ENCODE assay signal across 18 cellular contexts in genomic region chr5:61949680-61950435, GRCh38.
"Had no signal": no experiment of that assay in that cellular context is flagged by ENCODE, and none has a peak within 500 bp of the region (broad histone marks: within the 10 kb centered on the region; RNA-seq: fewer than 3 reads in every experiment).

No MANE protein-coding gene starts in this region.

- H3K27me3 Mint-ChIP-seq: dendritic cell treated with granulocyte-macrophage colony-stimulating factor and Interleukin-4, amounts not matched to agents 40 ng/mL and 50 ng/mL, for 4 days; stimulated activated naive B cell treated with anti-CD40 and anti-IgM and Interleukin-4, amounts not matched to agents 10 μg/mL and 1 μg/mL and 100 μg/mL, for 72 hours; stimulated activated naive CD8-positive, alpha-beta T cell treated with anti-CD3 and anti-CD28 coated beads, Interleukin-15, amount 100 ng/mL, for 72 hours; type B pancreatic cell had no signal

- H3K27ac Mint-ChIP-seq: dendritic cell treated with granulocyte-macrophage colony-stimulating factor and Interleukin-4, amounts not matched to agents 40 ng/mL and 50 ng/mL, for 4 days; endodermal cell; naive B cell; nephron; stimulated activated naive B cell treated with anti-CD40 and anti-IgM and Interleukin-4, amounts not matched to agents 10 μg/mL and 1 μg/mL and 100 μg/mL, for 72 hours; stimulated activated naive CD8-positive, alpha-beta T cell treated with anti-CD3 and anti-CD28 coated beads, Interleukin-15, amount 100 ng/mL, for 72 hours; type B pancreatic cell had no signal

- H3K27me3 ChIP-seq: sigmoid colon had no signal

- H3K36me3 ChIP-seq: left ventricle myocardium inferior, lower lobe of right lung, sigmoid colon had no signal

- H3K27ac ChIP-seq: left ventricle myocardium inferior, lower lobe of right lung, psoas muscle, sigmoid colon, skin epidermis had no signal

- H3K4me1 Mint-ChIP-seq: naive B cell; nephron; stimulated activated naive B cell treated with anti-CD40 and anti-IgM and Interleukin-4, amounts not matched to agents 10 μg/mL and 1 μg/mL and 100 μg/mL, for 72 hours; stimulated activated naive CD8-positive, alpha-beta T cell treated with anti-CD3 and anti-CD28 coated beads, Interleukin-15, amount 100 ng/mL, for 72 hours had no signal

- DNase-seq: endodermal cell; erythroblast; glutamatergic neuron; islet precursor cell; left ventricle myocardium inferior; lower lobe of right lung; mesenchymal stem cell; naive B cell; psoas muscle; sigmoid colon; stimulated activated CD4-positive, alpha-beta T cell treated with anti-CD3 and anti-CD28 coated beads, Interleukin-2, amount 100 ng/mL, for 24 hours; stimulated activated CD4-positive, alpha-beta T cell treated with anti-CD3 and anti-CD28 coated beads, Interleukin-4, amount 100 ng/mL, for 4 hours; stimulated activated naive B cell treated with anti-CD40 and anti-IgM and Interleukin-4, amounts not matched to agents 10 μg/mL and 1 μg/mL and 100 μg/mL, for 72 hours; stimulated activated naive CD8-positive, alpha-beta T cell treated with anti-CD3 and anti-CD28 coated beads, Interleukin-15, amount 100 ng/mL, for 72 hours had no signal

- H3K4me3 Mint-ChIP-seq: dendritic cell treated with granulocyte-macrophage colony-stimulating factor and Interleukin-4, amounts not matched to agents 40 ng/mL and 50 ng/mL, for 4 days; endodermal cell; naive B cell; nephron; stimulated activated naive B cell treated with anti-CD40 and anti-IgM and Interleukin-4, amounts not matched to agents 10 μg/mL and 1 μg/mL and 100 μg/mL, for 72 hours; stimulated activated naive CD8-positive, alpha-beta T cell treated with anti-CD3 and anti-CD28 coated beads, Interleukin-15, amount 100 ng/mL, for 72 hours; type B pancreatic cell had no signal

- H3K4me3 ChIP-seq: left ventricle myocardium inferior, lower lobe of right lung, psoas muscle, sigmoid colon, skin epidermis had no signal

- H3K9me3 ChIP-seq: left ventricle myocardium inferior, lower lobe of right lung, psoas muscle, sigmoid colon had no signal

- H3K4me1 ChIP-seq: left ventricle myocardium inferior, lower lobe of right lung, psoas muscle, sigmoid colon had no signal

- H3K36me3 Mint-ChIP-seq: naive B cell; stimulated activated naive B cell treated with anti-CD40 and anti-IgM and Interleukin-4, amounts not matched to agents 10 μg/mL and 1 μg/mL and 100 μg/mL, for 72 hours; type B pancreatic cell had no signal

- H3K9me3 Mint-ChIP-seq: dendritic cell treated with granulocyte-macrophage colony-stimulating factor and Interleukin-4, amounts not matched to agents 40 ng/mL and 50 ng/mL, for 4 days; endodermal cell; nephron; stimulated activated naive CD8-positive, alpha-beta T cell treated with anti-CD3 and anti-CD28 coated beads, Interleukin-15, amount 100 ng/mL, for 72 hours; type B pancreatic cell had no signal
